8 cellular contexts compared by ENCODE assay signal in genomic region chr16:2151188-2152091, GRCh38. TPM values are rescaled to one million over a fixed set of nuclear protein-coding genes. Genes with fewer than 3 reads are reported as not detected.
DNase-seq lines count a peak whose midpoint lies in the region; ATAC-seq and TF ChIP-seq lines count a peak whose summit lies in the region.

No MANE protein-coding gene starts in this region.

- no peak for ATAC-seq in GM18517 (IDR thresholded peaks at IDR 0.05; ENCODE audit: unreplicated experiment)

- H3K36me3 Mint-ChIP-seq in neural crest cell (ENCODE audit: low read depth): peaks cover 14% of the 10 kb centered on the region

- H3K9me3 Mint-ChIP-seq in neural crest cell: no peaks in the 10 kb centered on the region

- in situ Hi-C loops in astrocyte of the cerebellum (cut with HindIII; ENCODE audit: low sequenced_read_pairs): no loop called here

- no peak overlapping the region for H3K27ac Mint-ChIP-seq in neural crest cell (ENCODE audit: unreplicated experiment)

- no peak for TF ChIP-seq CTCF in astrocyte of the cerebellum (IDR thresholded peaks at IDR 0.05; ENCODE audit: low read depth, low read length, missing control alignments)
- no peak for TF ChIP-seq CTCF in neural crest cell (conservative IDR thresholded peaks at IDR 0.05)

- H3K27me3 Mint-ChIP-seq in neural crest cell (ENCODE audit: low read depth): peaks cover 9% of the 10 kb centered on the region

- peaks cover 48% of the 10 kb centered on the region for H3K4me1 Mint-ChIP-seq in neural crest cell

- peak overlapping the region; percentile 7 for H3K4me3 ChIP-seq in astrocyte of the cerebellum (ENCODE audit: low read depth, low read length)

- peak overlapping the region; percentile 87 for H3K4me3 Mint-ChIP-seq in neural crest cell

- DNase-seq in EL (peak; percentile 36), LoVo (ENCODE audit: low spot score) (peak; percentile 13), astrocyte of the cerebellum (ENCODE audit: low read depth) (no peak), neural crest cell (ENCODE audit: low read depth, low spot score) (no peak), Ammon's horn (ENCODE audit: low spot score) (no peak), T1000 (lab: John Stamatoyannopoulos, UW) (no peak), nucleus accumbens (lab: John Stamatoyannopoulos, UW) (no peak)

RNA-seq across cellular contexts. Expression of gene RAB26, which starts 3.0 kb away (rescaled TPM):
- 0.64 and 0.98 TPM in 2 replicates for total RNA-seq in neural crest cell

RNA-seq across cellular contexts. Expression of gene TRAF7, which starts 4.1 kb away (rescaled TPM):
- total RNA-seq in neural crest cell: 82.2 and 85.5 TPM in 2 replicates

RNA-seq across cellular contexts. Expression of gene PKD1, which starts 15.7 kb away (rescaled TPM):
- 108 and 115 TPM in 2 replicates for total RNA-seq in neural crest cell

RNA-seq across cellular contexts. Expression of gene CASKIN1, which starts 45.0 kb away (rescaled TPM):
- 18.9 and 20.2 TPM in 2 replicates for total RNA-seq in neural crest cell

RNA-seq across cellular contexts. Expression of gene MLST8, which starts 53.8 kb away (rescaled TPM):
- 68.1 and 69.2 TPM in 2 replicates for total RNA-seq in neural crest cell

Comparison
In these comparisons a context has a peak if more than half of its experiments do, and no peak if none do; other contexts are left out.
1. DNase-seq: peak in EL (single experiment) and LoVo (single experiment); none in astrocyte of the cerebellum (single experiment), neural crest cell (single experiment), Ammon's horn (single experiment), T1000 (single experiment) and nucleus accumbens (0 of 56).